1 cellular context compared by ENCODE assay signal in the genomic region with DNA sequence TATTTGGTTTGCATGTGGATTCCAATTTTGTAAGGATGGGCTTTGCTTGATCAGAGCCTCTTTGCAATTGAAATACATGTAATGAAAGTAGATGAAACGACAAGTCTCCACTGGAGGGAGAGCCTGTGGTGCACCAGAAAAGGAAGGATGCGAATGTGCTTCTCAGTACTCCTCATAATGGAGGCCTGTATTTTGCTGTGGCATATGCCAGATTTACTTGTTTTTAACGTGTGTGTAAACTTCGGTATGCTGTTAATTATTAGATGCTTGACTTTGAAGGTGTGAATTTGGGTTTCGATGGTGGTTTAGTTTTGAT.
TF ChIP-seq lines count a peak whose summit lies in the region.

No MANE protein-coding gene starts in this region.

TF ChIP-seq in GM23338, 12 proteins besides CTCF, POLR2A, EP300 and RAD21 (continued from another document):
- TF ChIP-seq, protein P1, sequence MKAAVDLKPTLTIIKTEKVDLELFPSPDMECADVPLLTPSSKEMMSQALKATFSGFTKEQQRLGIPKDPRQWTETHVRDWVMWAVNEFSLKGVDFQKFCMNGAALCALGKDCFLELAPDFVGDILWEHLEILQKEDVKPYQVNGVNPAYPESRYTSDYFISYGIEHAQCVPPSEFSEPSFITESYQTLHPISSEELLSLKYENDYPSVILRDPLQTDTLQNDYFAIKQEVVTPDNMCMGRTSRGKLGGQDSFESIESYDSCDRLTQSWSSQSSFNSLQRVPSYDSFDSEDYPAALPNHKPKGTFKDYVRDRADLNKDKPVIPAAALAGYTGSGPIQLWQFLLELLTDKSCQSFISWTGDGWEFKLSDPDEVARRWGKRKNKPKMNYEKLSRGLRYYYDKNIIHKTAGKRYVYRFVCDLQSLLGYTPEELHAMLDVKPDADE (IDR thresholded peaks at IDR 0.05), result no peak
- no peak for TF ChIP-seq STAT1 (IDR thresholded peaks at IDR 0.05; ENCODE audit: unreplicated experiment)
- TF ChIP-seq JUNB (IDR thresholded peaks at IDR 0.05; ENCODE audit: unreplicated experiment), result no peak
- TF ChIP-seq CREB1 (CRISPR knock-in tag; IDR thresholded peaks at IDR 0.05; ENCODE audit: low read depth), result no peak
- TF ChIP-seq EZH2phosphoT487 (IDR thresholded peaks at IDR 0.05; ENCODE audit: unreplicated experiment), result no peak
- TF ChIP-seq ZNF331 (CRISPR knock-in tag; IDR thresholded peaks at IDR 0.05; ENCODE audit: low read depth), result no peak
- TF ChIP-seq NANOG (IDR thresholded peaks at IDR 0.05; ENCODE audit: borderline replicate concordance), result no peak
TF ChIP-seq in GM23338: peak in this region for 0.
